19 cellular contexts compared by ENCODE assay signal in genomic region chr1:34115233-34115632, GRCh38. TPM values are rescaled to one million over a fixed set of nuclear protein-coding genes. Genes with fewer than 3 reads are reported as not detected.
DNase-seq lines count a peak whose midpoint lies in the region; ATAC-seq, FAIRE-seq and TF ChIP-seq lines count a peak whose summit lies in the region.
"Had no signal": no experiment of that assay in that cellular context is flagged by ENCODE, and none has a peak within 500 bp of the region (broad histone marks: within the 10 kb centered on the region; RNA-seq: fewer than 3 reads in every experiment).

No MANE protein-coding gene starts in this region.

- TF ChIP-seq CTCF in K562 (IDR thresholded peaks at IDR 0.05 in 2 of 3, conservative IDR thresholded peaks at IDR 0.05 in 1 of 3; ENCODE audit: insufficient read depth in 2 of 3, low read depth in 1 of 3, low read length in 3 of 3) (no peak), GM10266 (IDR thresholded peaks at IDR 0.05; ENCODE audit: control insufficient read depth, insufficient read depth, low read depth, missing control alignments) (no peak)

- BruUV-seq in K562 (replicated peaks; lab: Mats Ljungman, UMichigan): no TSS peak

- H4K20me1 ChIP-seq in K562 (replicated peaks; ENCODE audit: control insufficient read depth, insufficient read depth, low read length): no peaks in the 10 kb centered on the region
- H4K20me1 ChIP-seq: BLaER1 treated with 17β-estradiol and CSF1 and Interleukin-3, amounts not matched to agents 10 nM and 100 nM had no signal

- in situ Hi-C loops in K562 (cut with MboI): no loop called here

- CTCF ChIA-PET in K562 (lab: Yijun Ruan, JAX; ENCODE audit: low intra/inter-chr PET ratio): no interaction called here

- H2AK5ac ChIP-seq in mesendoderm (ENCODE audit: low read length): no peak overlapping the region

- H3K36me3 ChIP-seq in K562 (ENCODE audit: control insufficient read depth, insufficient read depth, low read length) (no peaks in the 10 kb centered on the region), mesendoderm (ENCODE audit: control insufficient read depth, insufficient read depth, low read length) (no peaks in the 10 kb centered on the region)
- H3K36me3 ChIP-seq: BLaER1 treated with 17β-estradiol and CSF1 and Interleukin-3, amounts not matched to agents 10 nM and 100 nM had no signal

- POLR2A ChIA-PET in K562 (lab: Yijun Ruan, JAX): no interaction called here

- no peaks in the 10 kb centered on the region for H3K9me1 ChIP-seq in K562 (ENCODE audit: control insufficient read depth, insufficient read depth, low read length)

- H3K9ac ChIP-seq in K562 (ENCODE audit: insufficient read depth in 1 of 2, low read depth in 2 of 2, low read length in 2 of 2) (no peak overlapping the region), mesendoderm (ENCODE audit: low read length) (no peak overlapping the region)
- H3K9ac ChIP-seq: BLaER1 treated with 17β-estradiol and CSF1 and Interleukin-3, amounts not matched to agents 10 nM and 100 nM had no signal

- no peak overlapping the region for H4K5ac ChIP-seq in mesendoderm (ENCODE audit: low read length)

- no peak overlapping the region for H3K56ac ChIP-seq in mesendoderm (ENCODE audit: low read length)

- TF ChIP-seq RAD21 in K562 (CRISPR knock-in tag; conservative IDR thresholded peaks at IDR 0.05 in 1 of 2, IDR thresholded peaks at IDR 0.05 in 1 of 2): no peak

- no peak overlapping the region for H2BK15ac ChIP-seq in mesendoderm (replicated peaks; ENCODE audit: low read depth)

- no peak overlapping the region for H3K23ac ChIP-seq in mesendoderm (ENCODE audit: low read length)

- no peak for ATAC-seq in K562

- H3K4me1 ChIP-seq in K562 (replicated peaks in 1 of 2; ENCODE audit: control insufficient read depth in 2 of 2, insufficient read depth in 2 of 2, low read length in 2 of 2) (no peaks in the 10 kb centered on the region), mesendoderm (ENCODE audit: control insufficient read depth, low read depth, low read length) (peaks cover 2% of the 10 kb centered on the region)

- H3K79me1 ChIP-seq in mesendoderm (ENCODE audit: low read length): peaks cover 9% of the 10 kb centered on the region

- peak; percentile 4 for DNase-seq in EH (ENCODE audit: low read depth)
- DNase-seq in HT1080 (ENCODE audit: low read depth): peak; percentile 58
- no peak for DNase-seq in K562 (ENCODE audit: extremely low read depth in 1 of 4, low spot score in 3 of 4)
- DNase-seq in mesendoderm: peak; percentile 33
- no peak for DNase-seq in GM10266 (ENCODE audit: extremely low spot score)
- DNase-seq in activated CD4-positive, CD25-positive, alpha-beta regulatory T cell (lab: John Stamatoyannopoulos, UW): no peak
- no peak for DNase-seq in HT-29 (ENCODE audit: low spot score)
- DNase-seq: 8988T; ACHN; Calu3; CD4-positive, alpha-beta T cell; DMS 273 treated with DMSO at 0.1 percent for 48 hours; H7; Kasumi-1; KBM-7 had no signal

- H3K27me3 ChIP-seq in K562 (ENCODE audit: control insufficient read depth in 2 of 2, insufficient read depth in 2 of 2, low read length in 2 of 2): no peaks in the 10 kb centered on the region
- no peaks in the 10 kb centered on the region for H3K27me3 ChIP-seq in mesendoderm (ENCODE audit: insufficient read depth, low read length, poor library complexity)
- H3K27me3 ChIP-seq: BLaER1 treated with 17β-estradiol and CSF1 and Interleukin-3, amounts not matched to agents 10 nM and 100 nM had no signal

- H3K4me2 ChIP-seq in K562 (ENCODE audit: insufficient read depth, low read length): no peak overlapping the region
- H3K4me2 ChIP-seq in mesendoderm (ENCODE audit: low read length): no peak overlapping the region
- H3K4me2 ChIP-seq: BLaER1 treated with 17β-estradiol and CSF1 and Interleukin-3, amounts not matched to agents 10 nM and 100 nM had no signal

- H3K4ac ChIP-seq in mesendoderm (ENCODE audit: low read depth, low read length): no peak overlapping the region

- H3K79me2 ChIP-seq in K562 (ENCODE audit: control insufficient read depth, insufficient read depth, low read length) (no peaks in the 10 kb centered on the region), mesendoderm (ENCODE audit: control insufficient read depth, insufficient read depth, low read length) (no peaks in the 10 kb centered on the region)

- no peak overlapping the region for H2BK5ac ChIP-seq in mesendoderm (ENCODE audit: low read length)

- no peak for FAIRE-seq in K562 (lab: Jason Lieb, UNC)
- FAIRE-seq: GM12891, GM19239 had no signal

- no peak overlapping the region for H2BK120ac ChIP-seq in mesendoderm (ENCODE audit: low read depth, low read length)

- 0% methylated on average over 1 of the region's 1 CpG for WGBS in K562 (ENCODE audit: insufficient coverage, low coverage, missing lambda C conversion rate)
- no CpG with 5 or more reads among the region's 1 CpG for WGBS in mesendoderm (ENCODE audit: extremely low coverage, insufficient coverage, low lambda C conversion rate)

- H3K4me3 ChIP-seq in K562 (no peak overlapping the region), mesendoderm (ENCODE audit: low read length) (no peak overlapping the region)
- H3K4me3 ChIP-seq: BLaER1 treated with 17β-estradiol and CSF1 and Interleukin-3, amounts not matched to agents 10 nM and 100 nM had no signal

- no peak for TF ChIP-seq POLR2A in K562 (conservative IDR thresholded peaks at IDR 0.05)

- no peak for TF ChIP-seq EP300 in K562 (IDR thresholded peaks at IDR 0.05; ENCODE audit: low read length)

- no peak overlapping the region for H4K8ac ChIP-seq in mesendoderm (ENCODE audit: low read depth, low read length)

- H3K9me3 ChIP-seq in K562 (replicated peaks; ENCODE audit: control insufficient read depth, insufficient read depth, low read depth, low read length): no peaks in the 10 kb centered on the region

- no peak overlapping the region for H3K27ac ChIP-seq in K562 (ENCODE audit: extremely low read depth, low read depth, low read length)
- no peak overlapping the region for H3K27ac ChIP-seq in mesendoderm (ENCODE audit: low read depth, low read length)
- H3K27ac ChIP-seq: BLaER1 treated with 17β-estradiol and CSF1 and Interleukin-3, amounts not matched to agents 10 nM and 100 nM had no signal

- intact Hi-C loops in K562 (cut with micrococcal nuclease): no loop called here

- no peak overlapping the region for H2AFZ ChIP-seq in K562 (ENCODE audit: low read depth, low read length)

- H3K18ac ChIP-seq in mesendoderm (ENCODE audit: low read length): no peak overlapping the region

TF ChIP-seq in K562, 482 proteins besides CTCF, POLR2A, EP300 and RAD21:
- TF ChIP-seq ATF3 (IDR thresholded peaks at IDR 0.05) (peak; percentile 31; the same call in 1 of the 2 replicates), ATF3 (CRISPR knock-in tag; conservative IDR thresholded peaks at IDR 0.05) (no peak), CREB5 (CRISPR knock-in tag; IDR thresholded peaks at IDR 0.05) (no peak)

RNA-seq across cellular contexts. Expression of gene CSMD2, which starts 49.8 kb away (rescaled TPM):
- total RNA-seq in HT1080 (2014; rRNA removed; shearing (Covaris generic)): 2.1 and 2.3 TPM in 2 replicates
- polyA plus RNA-seq in HT1080 (2015; cell fraction: cytosol; rRNA removed): 0.12 and 0.34 TPM in 2 replicates
- polyA plus RNA-seq in HT1080 (2015; cell fraction: nucleus; rRNA removed): 0.19 and 0.56 TPM in 2 replicates
- total RNA-seq in K562 (2011; cell fraction: chromatin; rRNA removed; ENCODE audit: low replicate concordance): not detected in 2 replicates
- total RNA-seq in K562 (2011; cell fraction: nucleolus; rRNA removed): not detected in 2 replicates
- not detected in 2 replicates for total RNA-seq in K562 (2011; cell fraction: nucleoplasm; rRNA removed)
- total RNA-seq in K562 (2014; rRNA removed) (not detected in 2 replicates), K562 (2014; rRNA removed; fragmentation: Illumina TruSeq; extraction: Trizol) (not detected in 2 replicates), K562 (2015; rRNA removed; fragmentation: Illumina TruSeq; extraction: Trizol) (0.11 TPM in 1 of 2 replicates, not detected in the other), K562 (2021) (not detected in 2 replicates)
- polyA plus RNA-seq in K562 (2011; rRNA removed) (not detected in 2 replicates), K562 (2014; fragmentation: Illumina TruSeq; extraction: Trizol) (not detected in 2 replicates), K562 (2014; fragmentation: Nextera tagmentation; extraction: Ambion mirVana) (not detected), K562 (2014; rRNA removed) (not detected in 2 replicates)
- polyA plus RNA-seq in K562 (2011; cell fraction: cytosol; rRNA removed): not detected in 2 replicates
- not detected in 2 replicates for polyA plus RNA-seq in K562 (2011; cell fraction: nucleus; rRNA removed)
- 0.01 TPM in 1 of 2 replicates, not detected in the other for polyA plus RNA-seq in K562 (2012)
- not detected in 2 replicates for polyA minus RNA-seq in K562 (2011; rRNA and poly(A)+ RNA removed)
- polyA minus RNA-seq in K562 (2011; cell fraction: cytosol; rRNA and poly(A)+ RNA removed): not detected in 2 replicates
- polyA minus RNA-seq in K562 (2011; cell fraction: nucleus; rRNA and poly(A)+ RNA removed): not detected in 2 replicates
- 3.1 TPM for polyA plus RNA-seq in mesendoderm (2013, experiment 1 of 2)
- polyA plus RNA-seq in mesendoderm (2013, experiment 2 of 2): 2.4 TPM
- total RNA-seq in HT-29 (2014; rRNA removed; shearing (Covaris generic)): not detected in 2 replicates
- total RNA-seq: Calu3; CD4-positive, alpha-beta T cell; G401 had no signal

Comparison
In these comparisons a context has a peak if more than half of its experiments do, and no peak if none do; other contexts are left out.
1. DNase-seq: peak in EH (single experiment), HT1080 (single experiment) and mesendoderm (single experiment); none in K562 (0 of 4), GM10266 (single experiment), activated CD4-positive, CD25-positive, alpha-beta regulatory T cell (0 of 4) and HT-29 (single experiment).